8 cellular contexts compared by ENCODE assay signal in genomic region chr3:69120879-69121464, GRCh38. TPM values are rescaled to one million over a fixed set of nuclear protein-coding genes. Genes with fewer than 3 reads are reported as not detected.
DNase-seq lines count a peak whose midpoint lies in the region; ATAC-seq and TF ChIP-seq lines count a peak whose summit lies in the region.

No MANE protein-coding gene starts in this region.

- intact Hi-C loops in breast epithelium (cut with DNase I; ENCODE audit: low total_unique reads) = no loop called here

- DNase-seq in NCI-H2029 treated with DMSO at 0.1 percent for 48 hours (lab: John Stamatoyannopoulos, UW) (peak; percentile 38), NCI-H2029 (lab: John Stamatoyannopoulos, UW) (no peak), NCI-H1930 (lab: John Stamatoyannopoulos, UW) (peak; percentile 11 to 66), breast epithelium (ENCODE audit: low spot score in 2 of 2) (peak; percentile 72 to 73), kidney tubule cell (ENCODE audit: low spot score) (peak; percentile 80)
- DNase-seq in stimulated activated CD4-positive, alpha-beta T cell treated with anti-CD3 and anti-CD28 coated beads, Interleukin-4, amount 100 ng/mL, for 24 hours = peak; percentile 87

- no peaks in the 10 kb centered on the region for H3K27me3 ChIP-seq in breast epithelium

- H3K4me1 ChIP-seq in breast epithelium = peaks cover 0 to 4% of the 10 kb centered on the region in 2 donors

- ATAC-seq in HG02763 (IDR thresholded peaks at IDR 0.05; ENCODE audit: unreplicated experiment) = peak; percentile 58

- TF ChIP-seq CTCF in VCaP (conservative IDR thresholded peaks at IDR 0.05) (peak; percentile 97), breast epithelium (IDR thresholded peaks at IDR 0.05) (peak; percentile 79 to 95 (median 85))

- H3K27ac ChIP-seq in VCaP (no peak overlapping the region), breast epithelium (no peak overlapping the region)

- no peak overlapping the region for H3K4me3 ChIP-seq in breast epithelium

- no peaks in the 10 kb centered on the region for H3K36me3 ChIP-seq in breast epithelium

- TF ChIP-seq POLR2A in breast epithelium (IDR thresholded peaks at IDR 0.05) = no peak

- no peaks in the 10 kb centered on the region for H3K9me3 ChIP-seq in breast epithelium

RNA-seq across cellular contexts. Expression of gene LMOD3, which starts 1.4 kb away (rescaled TPM):
- not detected for total RNA-seq in breast epithelium

RNA-seq across cellular contexts. Expression of gene ARL6IP5, which starts 36.2 kb away (rescaled TPM):
- total RNA-seq in breast epithelium = 100 to 1,000 TPM; 123 to 210 (median 174) TPM

RNA-seq across cellular contexts. Expression of gene UBA3, which starts 40.8 kb away (rescaled TPM):
- total RNA-seq in breast epithelium = 10 to 100 TPM; 49.4 to 88.4 (median 69.2) TPM
